ENCODE assay signal across 12 cellular contexts in the genomic region with DNA sequence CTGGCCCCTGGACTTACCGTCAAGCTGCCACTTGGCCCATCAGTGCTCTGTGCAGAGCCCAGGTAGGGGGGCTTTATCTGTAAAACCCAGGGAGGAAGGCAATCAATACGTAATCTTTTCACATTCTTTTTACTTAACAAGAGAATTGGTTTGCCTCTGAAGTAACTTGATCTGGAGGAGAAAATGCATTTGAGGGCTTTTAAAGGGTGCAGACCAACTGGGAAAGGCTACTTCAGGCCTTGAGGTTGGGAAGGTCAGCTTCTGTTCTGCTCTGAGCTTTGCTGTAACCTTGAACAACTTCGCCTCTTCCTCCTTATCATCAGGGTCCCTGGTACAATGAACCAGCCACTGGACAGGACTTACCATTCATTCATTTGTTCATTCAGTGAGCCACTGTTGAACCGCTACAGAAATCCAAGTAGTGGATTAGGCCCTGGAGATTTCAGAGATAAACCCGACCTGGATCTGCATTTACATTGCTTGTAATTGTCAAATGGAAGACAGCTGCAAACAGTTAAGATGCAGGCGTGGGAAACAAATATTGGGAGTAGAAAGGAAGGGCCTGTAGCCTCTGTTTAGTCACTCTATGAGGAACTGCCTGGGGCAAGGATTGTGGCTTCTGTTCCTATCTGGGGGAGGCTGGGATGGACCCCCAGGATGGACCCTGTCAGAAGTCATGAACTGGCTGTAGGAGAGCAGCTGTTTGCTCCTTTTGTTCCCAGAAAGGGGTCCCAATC.
A peak's percentile ranks its signal among the peaks of the same experiment; 100 is the strongest.
DNase-seq lines count a peak whose midpoint lies in the region; ATAC-seq and TF ChIP-seq lines count a peak whose summit lies in the region.
"Had no signal": no experiment of that assay in that cellular context is flagged by ENCODE, and none has a peak within 500 bp of the region (broad histone marks: within the 10 kb centered on the region; RNA-seq: fewer than 3 reads in every experiment).

No MANE protein-coding gene starts in this region.

- no peak overlapping the region for H3K4me3 Mint-ChIP-seq in mesothelial cell of epicardium

- H3K27ac ChIP-seq in HUES48 (ENCODE audit: low read depth, low read length) (peak overlapping the region; percentile 92), Peyer's patch (no peak overlapping the region), right lobe of liver (no peak overlapping the region)
- H3K27ac ChIP-seq: thoracic aorta had no signal

- H3K4me1 ChIP-seq in HUES48 (ENCODE audit: control insufficient read depth, insufficient read depth, low read length), result peaks cover 48% of the 10 kb centered on the region
- peaks cover 0 to 21% (median 2%) of the 10 kb centered on the region in 4 donors for H3K4me1 ChIP-seq in Peyer's patch
- H3K4me1 ChIP-seq in right lobe of liver, result peaks cover 0 to 6% (median 0%) of the 10 kb centered on the region in 4 donors

- peak; percentile 32 to 53 for DNase-seq in AML-193 (lab: John Stamatoyannopoulos, UW)
- peak; percentile 38 for DNase-seq in dedifferentiated amniotic fluid mesenchymal stem cell (ENCODE audit: extremely low spot score)
- DNase-seq in mesothelial cell of epicardium (ENCODE audit: low spot score in 2 of 2, unreplicated experiment in 2 of 2), result no peak
- DNase-seq in Peyer's patch, result no peak
- no peak for DNase-seq in stimulated activated CD4-positive, alpha-beta T cell treated with anti-CD3 and anti-CD28 coated beads, Interleukin-4, amount 100 ng/mL, for 4 hours
- DNase-seq in right lobe of liver, result no peak
- DNase-seq: activated CD4-positive, CD25-positive, alpha-beta regulatory T cell; occipital lobe had no signal

- H3K36me3 Mint-ChIP-seq in mesothelial cell of epicardium, result no peaks in the 10 kb centered on the region

- H3K4me3 ChIP-seq in HUES48 (ENCODE audit: low read depth, low read length) (peak overlapping the region; percentile 14), Peyer's patch (no peak overlapping the region), right lobe of liver (no peak overlapping the region)
- H3K4me3 ChIP-seq: coronary artery, thoracic aorta had no signal

- H3K9me3 Mint-ChIP-seq in mesothelial cell of epicardium, result no peaks in the 10 kb centered on the region

- H3K27ac Mint-ChIP-seq in mesothelial cell of epicardium, result peak overlapping the region; percentile 67

- peaks cover 33% of the 10 kb centered on the region for H3K4me1 Mint-ChIP-seq in mesothelial cell of epicardium

- H3K36me3 ChIP-seq in HUES48 (ENCODE audit: control insufficient read depth, insufficient read depth, low read length) (no peaks in the 10 kb centered on the region), Peyer's patch (no peaks in the 10 kb centered on the region), right lobe of liver (no peaks in the 10 kb centered on the region)
- H3K36me3 ChIP-seq: thoracic aorta had no signal

- 84% methylated on average over 6 of the region's 6 CpGs for WGBS in right lobe of liver (ENCODE audit: insufficient coverage, low coverage, low lambda C conversion rate, missing lambda C conversion rate)

- TF ChIP-seq CTCF in mesothelial cell of epicardium (IDR thresholded peaks at IDR 0.05; ENCODE audit: unreplicated experiment) (no peak), Peyer's patch (IDR thresholded peaks at IDR 0.05) (no peak), right lobe of liver (IDR thresholded peaks at IDR 0.05) (no peak)

- H3K27me3 Mint-ChIP-seq in mesothelial cell of epicardium (ENCODE audit: low read depth), result peaks cover 4% of the 10 kb centered on the region

- ATAC-seq in right lobe of liver (no peak), HG03469 (IDR thresholded peaks at IDR 0.05; ENCODE audit: unreplicated experiment) (no peak)

- H3K27me3 ChIP-seq in HUES48 (ENCODE audit: control insufficient read depth, insufficient read depth, low read length), result no peaks in the 10 kb centered on the region
- no peaks in the 10 kb centered on the region for H3K27me3 ChIP-seq in Peyer's patch
- H3K27me3 ChIP-seq in right lobe of liver, result no peaks in the 10 kb centered on the region

- intact Hi-C loops in right lobe of liver (cut with DNase I), result no loop called here

- TF ChIP-seq POLR2A in Peyer's patch (IDR thresholded peaks at IDR 0.05) (no peak), right lobe of liver (IDR thresholded peaks at IDR 0.05) (no peak)

- H3K9me3 ChIP-seq in HUES48 (ENCODE audit: control insufficient read depth, insufficient read depth, low read length) (no peaks in the 10 kb centered on the region), Peyer's patch (no peaks in the 10 kb centered on the region), right lobe of liver (no peaks in the 10 kb centered on the region)
- H3K9me3 ChIP-seq: thoracic aorta had no signal

- peak overlapping the region; percentile 50 for H3K9ac ChIP-seq in HUES48 (ENCODE audit: low read depth, low read length)

Comparison
In these comparisons a context has a peak if more than half of its experiments do, and no peak if none do; other contexts are left out.
1. DNase-seq: peak in AML-193 (2 of 2) and dedifferentiated amniotic fluid mesenchymal stem cell (single experiment); none in mesothelial cell of epicardium (0 of 2), Peyer's patch (0 of 3), stimulated activated CD4-positive, alpha-beta T cell treated with anti-CD3 and anti-CD28 coated beads, Interleukin-4, amount 100 ng/mL, for 4 hours (0 of 2) and right lobe of liver (0 of 3).